Comparison of ENCODE assay signal across 1 cellular context in the genomic region with DNA sequence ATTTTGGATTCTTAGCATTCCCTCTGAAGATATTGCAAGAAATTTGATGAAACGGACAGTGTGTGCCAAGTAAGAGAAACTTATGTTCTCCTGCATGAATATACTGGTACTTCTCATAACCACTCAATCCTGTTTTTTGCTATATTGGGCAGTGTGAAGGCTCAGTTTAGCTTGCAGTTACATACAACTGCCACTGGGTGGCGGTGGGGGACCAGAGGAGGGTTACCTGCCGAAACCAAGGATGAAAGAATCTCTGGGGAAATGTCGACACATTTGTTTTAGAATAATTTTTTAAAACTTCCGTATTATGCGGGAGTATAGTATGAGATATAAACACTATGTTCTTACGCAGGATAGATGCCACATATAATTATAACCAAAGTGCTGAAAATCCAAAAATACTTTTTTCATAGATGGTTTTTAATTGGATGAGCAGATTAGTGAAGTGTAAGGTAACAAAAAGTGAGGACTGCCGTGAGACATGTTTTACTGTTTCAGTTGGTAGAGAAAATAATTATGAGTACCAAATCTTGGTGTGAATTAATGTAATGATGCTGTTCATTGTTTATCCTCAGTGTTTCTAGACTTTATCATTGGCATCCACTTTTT.
TF ChIP-seq lines count a peak whose summit lies in the region.

No MANE protein-coding gene starts in this region.

TF ChIP-seq in H1, 55 proteins besides CTCF, POLR2A, EP300 and RAD21:
- 0 out of 2 replicates have a peak, but pooled peaks have one; percentile 30 for TF ChIP-seq CEBPB (IDR thresholded peaks at IDR 0.05; ENCODE audit: low read depth, low read length)
- no peak for TF ChIP-seq CHD1 (IDR thresholded peaks at IDR 0.05; ENCODE audit: low read depth, low read length)
TF ChIP-seq in H1: peak in this region for 1.
